ENCODE assay signal across 11 cellular contexts in the genomic region with DNA sequence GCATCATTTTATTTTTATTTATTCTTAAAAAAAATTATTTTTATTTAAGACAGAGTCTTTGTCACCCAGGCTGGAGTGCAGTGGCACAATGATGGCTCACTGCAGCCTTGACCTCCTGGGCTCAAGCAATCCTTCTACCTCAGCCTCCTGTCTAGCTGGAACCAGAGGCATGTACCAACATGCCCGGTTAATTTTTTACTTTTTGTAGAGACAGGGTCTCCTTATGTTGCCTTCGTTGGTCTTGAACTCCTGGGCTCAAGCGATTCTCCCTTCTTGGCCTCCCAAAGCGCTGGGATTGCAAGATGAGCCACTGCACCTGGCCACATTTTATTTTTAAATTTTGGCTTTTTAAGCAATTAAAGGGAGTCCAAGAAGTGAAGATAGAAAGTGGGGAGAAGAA. TPM values are rescaled to one million over a fixed set of nuclear protein-coding genes. Genes with fewer than 3 reads are reported as not detected.
"Had no signal": no experiment of that assay in that cellular context is flagged by ENCODE, and none has a peak within 500 bp of the region (broad histone marks: within the 10 kb centered on the region; RNA-seq: fewer than 3 reads in every experiment).

No MANE protein-coding gene starts in this region.

- H3K4me3 ChIP-seq: GM23248, GM23338, HAP-1 had no signal

- DNase-seq: GM23248, GOT3, H7, H9, HCEC 1CT, HFFc6 had no signal

- H3K4me2 ChIP-seq: GM23338 had no signal

- FAIRE-seq: H1, H54 had no signal

- H3K9ac ChIP-seq: GM23248 had no signal

- H3K4me1 ChIP-seq: HAP-1 had no signal

- H3K36me3 ChIP-seq: HAP-1 had no signal

- H2AFZ ChIP-seq: GM23248, GM23338 had no signal

- ATAC-seq: GM23338, HCT116 had no signal

- H3K27ac ChIP-seq: GM23248 had no signal

RNA-seq across cellular contexts. Expression of gene TTC6, which starts 21.4 kb away (rescaled TPM):
- total RNA-seq: GM23248, GM23338, H1 had no signal
- polyA plus RNA-seq: GM23248 had no signal

RNA-seq across cellular contexts. Expression of gene FOXA1, which starts 21.8 kb away (rescaled TPM):
- total RNA-seq: GM23248, GM23338 had no signal
- polyA plus RNA-seq: GM23338 had no signal
